Comparison of ENCODE assay signal across 20 cellular contexts in genomic region chr5:172611913-172612312, GRCh38. TPM values are rescaled to one million over a fixed set of nuclear protein-coding genes. Genes with fewer than 3 reads are reported as not detected.
DNase-seq lines count a peak whose midpoint lies in the region; ATAC-seq, FAIRE-seq and TF ChIP-seq lines count a peak whose summit lies in the region.
"Had no signal": no experiment of that assay in that cellular context is flagged by ENCODE, and none has a peak within 500 bp of the region (broad histone marks: within the 10 kb centered on the region; RNA-seq: fewer than 3 reads in every experiment).

No MANE protein-coding gene starts in this region.

- FAIRE-seq in small intestine (lab: Jason Lieb, UNC) = no peak
- FAIRE-seq: GM12892, GM18507, H54 had no signal

- no peaks in the 10 kb centered on the region for H3K36me3 ChIP-seq in small intestine (ENCODE audit: control insufficient read depth in 2 of 2, insufficient read depth in 2 of 2, low read length in 2 of 2)
- H3K36me3 ChIP-seq: BLaER1 had no signal

- WGBS in small intestine, 3 donors = 59 to 79% (median 66%) methylated on average over 8 of the region's 8 CpGs

- no peak overlapping the region for H3K4me3 Mint-ChIP-seq in natural killer cell treated with Interleukin-12 subunit alpha and Interleukin-12 subunit beta and Interleukin-15 and Interleukin-18, amount 100 ng/mL, for 72 hours
- no peak overlapping the region for H3K4me3 Mint-ChIP-seq in natural killer cell
- H3K4me3 Mint-ChIP-seq: CD14-positive monocyte; CD4-positive, alpha-beta memory T cell had no signal

- no peak overlapping the region for H3K27ac Mint-ChIP-seq in natural killer cell treated with Interleukin-12 subunit alpha and Interleukin-12 subunit beta and Interleukin-15 and Interleukin-18, amount 100 ng/mL, for 72 hours
- no peak overlapping the region for H3K27ac Mint-ChIP-seq in natural killer cell
- H3K27ac Mint-ChIP-seq: CD4-positive, alpha-beta memory T cell had no signal

- H3K36me3 Mint-ChIP-seq in natural killer cell treated with Interleukin-12 subunit alpha and Interleukin-12 subunit beta and Interleukin-15 and Interleukin-18, amount 100 ng/mL, for 72 hours = no peaks in the 10 kb centered on the region
- H3K36me3 Mint-ChIP-seq in natural killer cell = no peaks in the 10 kb centered on the region
- H3K36me3 Mint-ChIP-seq: CD14-positive monocyte; CD4-positive, alpha-beta memory T cell had no signal

- no peaks in the 10 kb centered on the region for H3K27me3 ChIP-seq in small intestine (ENCODE audit: control insufficient read depth in 2 of 2, insufficient read depth in 2 of 2, low read length in 2 of 2)
- H3K27me3 ChIP-seq: BLaER1 had no signal

- no peak for TF ChIP-seq CTCF in natural killer cell (IDR thresholded peaks at IDR 0.05)

- DNase-seq in cardiac septum (ENCODE audit: low spot score) (peak; percentile 54), left cardiac atrium (no peak), natural killer cell (no peak), posterior vena cava (ENCODE audit: low spot score) (peak; percentile 76), small intestine (peak; percentile 28), HPDE6-E6E7 (ENCODE audit: extremely low spot score) (no peak), HuH-7.5 (ENCODE audit: low spot score) (no peak)
- peak; percentile 15 for DNase-seq in natural killer cell treated with Interleukin-12 subunit alpha and Interleukin-12 subunit beta and Interleukin-15 and Interleukin-18, amount 100 ng/mL, for 72 hours (ENCODE audit: low spot score)
- DNase-seq: 8988T; CD4-positive, alpha-beta memory T cell; DMS153; DMS79; GDM1; GM23248; HCEC 1CT had no signal

- no peaks in the 10 kb centered on the region for H3K9me3 ChIP-seq in small intestine (ENCODE audit: control insufficient read depth, low read depth)

- ATAC-seq in left cardiac atrium = no peak
- ATAC-seq in natural killer cell treated with Interleukin-12 subunit alpha and Interleukin-12 subunit beta and Interleukin-15 and Interleukin-18, amount 100 ng/mL, for 72 hours = peak in 1 of 2 donors; percentile 52
- ATAC-seq in natural killer cell = no peak

- H3K4me1 ChIP-seq in small intestine (ENCODE audit: control insufficient read depth in 2 of 2, insufficient read depth in 1 of 2, low read depth in 1 of 2, low read length in 1 of 2) = no peaks in the 10 kb centered on the region

- no peaks in the 10 kb centered on the region for H3K4me1 Mint-ChIP-seq in natural killer cell treated with Interleukin-12 subunit alpha and Interleukin-12 subunit beta and Interleukin-15 and Interleukin-18, amount 100 ng/mL, for 72 hours (ENCODE audit: low read depth in 2 of 2)
- H3K4me1 Mint-ChIP-seq in natural killer cell = no peaks in the 10 kb centered on the region
- H3K4me1 Mint-ChIP-seq: CD14-positive monocyte; CD4-positive, alpha-beta memory T cell had no signal

- H3K9me3 Mint-ChIP-seq in natural killer cell treated with Interleukin-12 subunit alpha and Interleukin-12 subunit beta and Interleukin-15 and Interleukin-18, amount 100 ng/mL, for 72 hours = no peaks in the 10 kb centered on the region
- no peaks in the 10 kb centered on the region for H3K9me3 Mint-ChIP-seq in natural killer cell

- H3K27me3 Mint-ChIP-seq in natural killer cell treated with Interleukin-12 subunit alpha and Interleukin-12 subunit beta and Interleukin-15 and Interleukin-18, amount 100 ng/mL, for 72 hours = peaks cover 14 to 38% of the 10 kb centered on the region in 2 donors
- H3K27me3 Mint-ChIP-seq in natural killer cell (ENCODE audit: low read depth in 2 of 2) = peaks cover 8 to 11% of the 10 kb centered on the region in 2 donors

- intact Hi-C loops in cardiac septum (cut with DNase I) (no loop called here), left cardiac atrium (cut with DNase I) (no loop called here), natural killer cell (cut with micrococcal nuclease) (no loop called here), posterior vena cava (cut with DNase I) (no loop called here)

- H3K4me3 ChIP-seq in small intestine (ENCODE audit: low read depth in 1 of 2, low read length in 2 of 2) = no peak overlapping the region
- H3K4me3 ChIP-seq: BLaER1, GM23248 had no signal

- H3K27ac ChIP-seq in small intestine (ENCODE audit: low read depth in 1 of 2, low read length in 1 of 2) = no peak overlapping the region
- H3K27ac ChIP-seq: BLaER1, GM23248 had no signal

RNA-seq across cellular contexts. Expression of gene NEURL1B, which starts 29.1 kb away (rescaled TPM):
- total RNA-seq in cardiac septum (19.7 TPM), left cardiac atrium (10 to 100 TPM; 20.6 to 33.6 TPM), natural killer cell (under 1 TPM; 0.28 to 0.54 (median 0.45) TPM), posterior vena cava (10 to 100 TPM; 32.9 to 38.6 TPM)
- under 1 TPM; 0.14 to 0.36 TPM for total RNA-seq in natural killer cell treated with Interleukin-12 subunit alpha and Interleukin-12 subunit beta and Interleukin-15 and Interleukin-18, amount 100 ng/mL, for 72 hours
- 10 to 100 TPM in 1 of 3 donors, 1 to 10 TPM in 2; 2.7 to 17.8 (median 4.1) TPM for polyA plus RNA-seq in small intestine
- polyA plus RNA-seq: CD14-positive monocyte had no signal

Comparison
In these comparisons a context has a peak if more than half of its experiments do, and no peak if none do; other contexts are left out.
1. DNase-seq: peak in cardiac septum (single experiment), natural killer cell treated with Interleukin-12 subunit alpha and Interleukin-12 subunit beta and Interleukin-15 and Interleukin-18, amount 100 ng/mL, for 72 hours (single experiment), posterior vena cava (single experiment) and small intestine (single experiment); none in left cardiac atrium (single experiment), natural killer cell (single experiment), HPDE6-E6E7 (single experiment) and HuH-7.5 (single experiment).
2. RNA of gene NEURL1B, which starts 29.1 kb away (total RNA-seq): 32.9 to 38.6 TPM in posterior vena cava, 20.6 to 33.6 TPM in left cardiac atrium and 19.7 TPM in cardiac septum (single experiment); 0.28 to 0.54 TPM in natural killer cell and 0.14 to 0.36 TPM in natural killer cell treated with Interleukin-12 subunit alpha and Interleukin-12 subunit beta and Interleukin-15 and Interleukin-18, amount 100 ng/mL, for 72 hours; every median in the first group is over 10 times any median in the second.